24 cellular contexts compared by ENCODE assay signal in the genomic region with DNA sequence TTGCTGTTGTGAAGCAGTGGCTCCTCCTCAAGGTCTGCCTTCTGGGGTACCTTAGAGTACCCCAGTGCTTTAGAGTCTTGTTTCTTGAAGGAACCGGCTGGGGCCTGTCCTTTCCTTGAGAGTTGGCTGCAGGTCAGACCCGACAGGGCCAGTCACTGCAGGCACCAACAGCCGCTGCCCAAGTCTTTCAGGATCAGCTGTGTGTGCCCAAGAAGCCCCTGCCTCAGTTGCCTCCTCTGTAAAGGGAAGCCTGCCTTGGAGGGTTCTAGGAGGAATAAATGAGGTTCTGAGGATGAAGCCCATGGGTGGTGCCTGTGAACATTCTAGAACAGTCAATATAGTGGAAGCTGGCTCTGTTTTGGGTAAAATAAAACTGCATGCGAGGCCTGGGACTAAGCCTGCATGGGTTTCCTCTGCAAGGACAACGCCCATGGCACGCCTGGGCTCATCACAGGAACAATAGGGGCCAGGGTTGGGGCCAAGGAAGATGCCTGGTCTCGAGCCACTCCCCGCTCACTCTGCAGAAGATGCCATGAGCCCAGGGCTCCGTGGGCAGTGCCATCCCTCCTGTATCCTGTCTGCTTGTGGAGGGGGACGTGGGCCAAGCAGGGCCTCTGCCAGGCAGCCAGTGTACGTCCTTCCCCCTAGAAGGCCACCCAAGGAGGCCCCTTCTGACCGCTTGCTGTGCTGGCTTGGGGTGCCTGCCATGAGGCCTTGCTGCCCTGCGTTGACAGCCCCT.
DNase-seq lines count a peak whose midpoint lies in the region; ATAC-seq and TF ChIP-seq lines count a peak whose summit lies in the region.
"Had no signal": no experiment of that assay in that cellular context is flagged by ENCODE, and none has a peak within 500 bp of the region (broad histone marks: within the 10 kb centered on the region; RNA-seq: fewer than 3 reads in every experiment).

No MANE protein-coding gene starts in this region.

- H3K36me3 Mint-ChIP-seq in CD4-positive, alpha-beta memory T cell, result peaks cover 10 to 30% of the 10 kb centered on the region in 2 donors
- peaks cover 4% of the 10 kb centered on the region; the same call in 1 of the 2 replicates for H3K36me3 Mint-ChIP-seq in HFFc6 (ENCODE audit: low read depth)
- peaks cover 2% of the 10 kb centered on the region for H3K36me3 Mint-ChIP-seq in endothelial cell (ENCODE audit: low read depth, unreplicated experiment)
- peaks cover 15% of the 10 kb centered on the region for H3K36me3 Mint-ChIP-seq in Caco-2 (ENCODE audit: insufficient read depth, unreplicated experiment)
- H3K36me3 Mint-ChIP-seq: activated naive CD8-positive, alpha-beta T cell treated with anti-CD3 and anti-CD28 coated beads, Interleukin-2, amount 10 ng/mL, durations not matched to agents 7 days and 5 days had no signal

- DNase-seq in CD4-positive, alpha-beta memory T cell, result no peak
- DNase-seq in HFFc6, result no peak
- DNase-seq in endothelial cell (ENCODE audit: low spot score), result no peak
- DNase-seq in mucosa of descending colon, result peak in 1 of 3 donors; percentile 34
- DNase-seq in Caco-2, result no peak
- no peak for DNase-seq in mesenteric fat pad (ENCODE audit: low spot score)
- no peak for DNase-seq in NK-92 treated with Interleukin-12 subunit alpha and Interleukin-12 subunit beta, amount 100 ng/mL, for 24 hours (lab: John Stamatoyannopoulos, UW)
- DNase-seq: activated CD4-positive, alpha-beta T cell treated with anti-CD3 and anti-CD28 coated beads for 48 hours; activated naive CD8-positive, alpha-beta T cell treated with anti-CD3 and anti-CD28 coated beads, Interleukin-2, amount 10 ng/mL, durations not matched to agents 7 days and 5 days; DMS 273 treated with DMSO at 0.1 percent for 48 hours; effector memory CD4-positive, alpha-beta T cell; glutamatergic neuron; Kasumi-1; left lung; NCI-H187; NCI-H748 treated with DMSO at 0.1 percent for 48 hours; nephron progenitor cell; SHP77 treated with DMSO at 0.1 percent for 48 hours; T-helper 1 cell; testis had no signal

- H3K9me3 ChIP-seq in CD4-positive, alpha-beta memory T cell (ENCODE audit: control insufficient read depth in 1 of 2, low read length in 2 of 2), result no peaks in the 10 kb centered on the region
- H3K9me3 ChIP-seq in mucosa of descending colon (no peaks in the 10 kb centered on the region), Caco-2 (no peaks in the 10 kb centered on the region)
- H3K9me3 ChIP-seq: left lung, testis had no signal

- H3K4me3 Mint-ChIP-seq in CD4-positive, alpha-beta memory T cell, result no peak overlapping the region
- no peak overlapping the region for H3K4me3 Mint-ChIP-seq in HFFc6
- peak overlapping the region; percentile 25 for H3K4me3 Mint-ChIP-seq in endothelial cell (ENCODE audit: unreplicated experiment)
- H3K4me3 Mint-ChIP-seq in Caco-2 (ENCODE audit: unreplicated experiment), result no peak overlapping the region
- H3K4me3 Mint-ChIP-seq: activated naive CD8-positive, alpha-beta T cell treated with anti-CD3 and anti-CD28 coated beads, Interleukin-2, amount 10 ng/mL, durations not matched to agents 7 days and 5 days; CD14-positive monocyte; mesothelial cell of epicardium; nephron progenitor cell had no signal

- no peak overlapping the region for H3K27ac ChIP-seq in CD4-positive, alpha-beta memory T cell (ENCODE audit: low read depth, low read length)
- H3K27ac ChIP-seq: left lung, testis had no signal

- H3K4me1 Mint-ChIP-seq in CD4-positive, alpha-beta memory T cell, result peaks cover 2 to 8% (median 6%) of the 10 kb centered on the region in 4 donors
- H3K4me1 Mint-ChIP-seq in HFFc6 (ENCODE audit: low read depth) (no peaks in the 10 kb centered on the region), endothelial cell (ENCODE audit: unreplicated experiment) (no peaks in the 10 kb centered on the region), Caco-2 (ENCODE audit: low read depth, unreplicated experiment) (no peaks in the 10 kb centered on the region)
- H3K4me1 Mint-ChIP-seq: CD14-positive monocyte, mesothelial cell of epicardium, nephron progenitor cell had no signal

- no peaks in the 10 kb centered on the region for H3K4me1 ChIP-seq in CD4-positive, alpha-beta memory T cell (ENCODE audit: insufficient read depth, low read length)
- H3K4me1 ChIP-seq in mucosa of descending colon (ENCODE audit: low read depth), result no peaks in the 10 kb centered on the region
- H3K4me1 ChIP-seq in Caco-2, result no peaks in the 10 kb centered on the region
- H3K4me1 ChIP-seq: left lung, testis had no signal

- ATAC-seq in mucosa of descending colon, result peak; percentile 4
- ATAC-seq in HG02763 (IDR thresholded peaks at IDR 0.05; ENCODE audit: unreplicated experiment), result no peak
- ATAC-seq: HCT116, left lung had no signal

- H3K9me3 Mint-ChIP-seq in CD4-positive, alpha-beta memory T cell, result no peaks in the 10 kb centered on the region
- H3K9me3 Mint-ChIP-seq in HFFc6 (no peaks in the 10 kb centered on the region), endothelial cell (ENCODE audit: unreplicated experiment) (no peaks in the 10 kb centered on the region), Caco-2 (ENCODE audit: unreplicated experiment) (no peaks in the 10 kb centered on the region)
- H3K9me3 Mint-ChIP-seq: activated naive CD8-positive, alpha-beta T cell treated with anti-CD3 and anti-CD28 coated beads, Interleukin-2, amount 10 ng/mL, durations not matched to agents 7 days and 5 days; CD14-positive monocyte; mesothelial cell of epicardium; nephron progenitor cell had no signal

- POLR2A ChIA-PET in CD4-positive, alpha-beta memory T cell (lab: Charles Lee; ENCODE audit: partially characterized antibody), result interaction anchor here (0.6 to 1.6 kb wide), 4 partner anchors 8 to 37 kb away, joined by 3 to 4 read pairs (median 3); no protein-coding TSS in a partner anchor
- POLR2A ChIA-PET in Caco-2 (lab: Charles Lee), result no interaction called here

- CTCF ChIA-PET in CD4-positive, alpha-beta memory T cell (lab: Charles Lee; ENCODE audit: partially characterized antibody), result no interaction called here
- CTCF ChIA-PET in Caco-2 (lab: Charles Lee), result no interaction called here

- peaks cover 33% of the 10 kb centered on the region for H3K36me3 ChIP-seq in CD4-positive, alpha-beta memory T cell (ENCODE audit: insufficient read depth, low read length)
- H3K36me3 ChIP-seq in mucosa of descending colon (ENCODE audit: low read depth), result peaks cover 7% of the 10 kb centered on the region
- H3K36me3 ChIP-seq in Caco-2 (ENCODE audit: control insufficient read depth, insufficient read depth, low read length), result peaks cover 2% of the 10 kb centered on the region

- TF ChIP-seq CTCF in HFFc6 (IDR thresholded peaks at IDR 0.05) (no peak), endothelial cell (IDR thresholded peaks at IDR 0.05; ENCODE audit: unreplicated experiment) (no peak), mucosa of descending colon (IDR thresholded peaks at IDR 0.05) (no peak), Caco-2 (IDR thresholded peaks at IDR 0.05; ENCODE audit: insufficient read depth in 1 of 2, low read depth in 1 of 2, low read length in 1 of 2, severe bottlenecking in 1 of 2, unreplicated experiment in 1 of 2) (no peak)

- intact Hi-C loops in CD4-positive, alpha-beta memory T cell (cut with micrococcal nuclease), result loop anchor here (2.0 kb wide), 1 partner anchor 24 kb away; no protein-coding TSS in a partner anchor
- intact Hi-C loops in mucosa of descending colon (cut with DNase I, micrococcal nuclease) (no loop called here), Caco-2 (cut with micrococcal nuclease; ENCODE audit: unreplicated experiment) (no loop called here)

- H3K27me3 Mint-ChIP-seq in CD4-positive, alpha-beta memory T cell, result no peaks in the 10 kb centered on the region
- H3K27me3 Mint-ChIP-seq in HFFc6 (ENCODE audit: insufficient read depth) (peaks cover 14% of the 10 kb centered on the region), endothelial cell (ENCODE audit: unreplicated experiment) (peaks cover 6% of the 10 kb centered on the region), Caco-2 (ENCODE audit: insufficient read depth, unreplicated experiment) (peaks cover 6% of the 10 kb centered on the region)
- H3K27me3 Mint-ChIP-seq: activated naive CD8-positive, alpha-beta T cell treated with anti-CD3 and anti-CD28 coated beads, Interleukin-2, amount 10 ng/mL, durations not matched to agents 7 days and 5 days had no signal

- no peak overlapping the region for H3K4me3 ChIP-seq in CD4-positive, alpha-beta memory T cell (ENCODE audit: low read length in 2 of 2)
- H3K4me3 ChIP-seq in mucosa of descending colon (no peak overlapping the region), Caco-2 (ENCODE audit: low read depth, low read length) (no peak overlapping the region)
- H3K4me3 ChIP-seq: left lung, testis had no signal

- H3K27me3 ChIP-seq in CD4-positive, alpha-beta memory T cell (ENCODE audit: insufficient read depth, low read length), result no peaks in the 10 kb centered on the region
- H3K27me3 ChIP-seq in Caco-2 (replicated peaks; ENCODE audit: control insufficient read depth, insufficient read depth, low read length), result no peaks in the 10 kb centered on the region
- H3K27me3 ChIP-seq: left lung, testis had no signal

- peak overlapping the region in 5 of 7 donors; percentile 10 to 58 (median 35) for H3K27ac Mint-ChIP-seq in CD4-positive, alpha-beta memory T cell
- H3K27ac Mint-ChIP-seq in HFFc6 (peak overlapping the region; percentile 21; the same call in 1 of the 2 replicates), endothelial cell (ENCODE audit: unreplicated experiment) (no peak overlapping the region), Caco-2 (ENCODE audit: unreplicated experiment) (no peak overlapping the region)
- H3K27ac Mint-ChIP-seq: activated naive CD8-positive, alpha-beta T cell treated with anti-CD3 and anti-CD28 coated beads, Interleukin-2, amount 10 ng/mL, durations not matched to agents 7 days and 5 days had no signal

- no TSS peak for BruUV-seq in Caco-2 (replicated peaks; lab: Mats Ljungman, UMichigan)

Comparison
In these comparisons a context has a peak if more than half of its experiments do, and no peak if none do; other contexts are left out.
1. H3K27ac Mint-ChIP-seq: peak in CD4-positive, alpha-beta memory T cell (5 of 7) and HFFc6 (single experiment); none in endothelial cell (single experiment) and Caco-2 (single experiment).